ENCODE assay signal across 8 cellular contexts in genomic region chr18:21112140-21112473, GRCh38. TPM values are rescaled to one million over a fixed set of nuclear protein-coding genes. Genes with fewer than 3 reads are reported as not detected.
DNase-seq lines count a peak whose midpoint lies in the region; TF ChIP-seq lines count a peak whose summit lies in the region.

No MANE protein-coding gene starts in this region.

- no peaks in the 10 kb centered on the region for H3K9me3 Mint-ChIP-seq in activated naive CD4-positive, alpha-beta T cell treated with anti-CD3 and anti-CD28 coated beads for 36 hours

- H4K20me1 ChIP-seq in BLaER1 (peaks cover 37% of the 10 kb centered on the region), hepatocyte (ENCODE audit: insufficient read depth, poor library complexity, severe bottlenecking) (peaks cover 36% of the 10 kb centered on the region)

- peaks cover 3% of the 10 kb centered on the region for H3K36me3 Mint-ChIP-seq in activated naive CD4-positive, alpha-beta T cell treated with anti-CD3 and anti-CD28 coated beads for 36 hours (ENCODE audit: low read depth)

- CTCF ChIA-PET in activated naive CD4-positive, alpha-beta T cell treated with anti-CD3 and anti-CD28 coated beads for 36 hours (lab: Charles Lee), result interaction anchor here (1.6 kb wide), 1 partner anchor 63 kb away, joined by 5 read pairs; no protein-coding TSS in a partner anchor

- H2AFZ ChIP-seq in hepatocyte, result peak overlapping the region; percentile 64

- DNase-seq in activated naive CD4-positive, alpha-beta T cell treated with anti-CD3 and anti-CD28 coated beads for 36 hours, result peak; percentile 55
- no peak for DNase-seq in hepatocyte (ENCODE audit: low spot score)
- DNase-seq in stimulated activated CD4-positive, alpha-beta T cell treated with anti-CD3 and anti-CD28 coated beads, Interleukin-15, amount 100 ng/mL, for 24 hours, result peak; percentile 66
- no peak for DNase-seq in putamen (ENCODE audit: low spot score)
- DNase-seq in NCI-H146 (lab: John Stamatoyannopoulos, UW), result no peak
- DNase-seq in inferior parietal cortex (ENCODE audit: extremely low spot score), result no peak

- H3K4me1 ChIP-seq in BLaER1 (peaks cover 31% of the 10 kb centered on the region), HUES6 (ENCODE audit: control insufficient read depth, insufficient read depth, low read length) (peaks cover 16% of the 10 kb centered on the region), hepatocyte (ENCODE audit: insufficient read depth) (peaks cover 15% of the 10 kb centered on the region)

- H3K27me3 Mint-ChIP-seq in activated naive CD4-positive, alpha-beta T cell treated with anti-CD3 and anti-CD28 coated beads for 36 hours (ENCODE audit: low read depth), result no peaks in the 10 kb centered on the region

- TF ChIP-seq CTCF in hepatocyte (IDR thresholded peaks at IDR 0.05; ENCODE audit: poor library complexity), result no peak

- H3K4me3 ChIP-seq in BLaER1 (peak overlapping the region; percentile 87), HUES6 (ENCODE audit: low read depth, low read length) (peak overlapping the region; percentile 83), hepatocyte (peak overlapping the region; percentile 43)

- H3K36me3 ChIP-seq in BLaER1 (peaks cover 4% of the 10 kb centered on the region; the same call in 1 of the 2 replicates), HUES6 (ENCODE audit: control insufficient read depth, insufficient read depth, low read length) (no peaks in the 10 kb centered on the region), hepatocyte (replicated peaks; ENCODE audit: insufficient read depth, low read depth) (no peaks in the 10 kb centered on the region)

- no peaks in the 10 kb centered on the region for H3K9me3 ChIP-seq in BLaER1
- no peaks in the 10 kb centered on the region for H3K9me3 ChIP-seq in HUES6 (ENCODE audit: control insufficient read depth, insufficient read depth, low read depth, low read length)
- H3K9me3 ChIP-seq in hepatocyte (ENCODE audit: low read depth), result no peaks in the 10 kb centered on the region

- peak overlapping the region; percentile 82 for H3K27ac Mint-ChIP-seq in activated naive CD4-positive, alpha-beta T cell treated with anti-CD3 and anti-CD28 coated beads for 36 hours

- H3K4me1 Mint-ChIP-seq in activated naive CD4-positive, alpha-beta T cell treated with anti-CD3 and anti-CD28 coated beads for 36 hours (ENCODE audit: low read depth), result peaks cover 4% of the 10 kb centered on the region

- no peaks in the 10 kb centered on the region for H3K9me2 ChIP-seq in hepatocyte (replicated peaks; ENCODE audit: insufficient read depth)

- peak overlapping the region; percentile 82 for H3K9ac ChIP-seq in BLaER1
- peak overlapping the region; percentile 65 for H3K9ac ChIP-seq in HUES6 (ENCODE audit: low read length)

- H3K27ac ChIP-seq in BLaER1, result peak overlapping the region; percentile 77
- H3K27ac ChIP-seq in HUES6 (ENCODE audit: low read depth, low read length), result no peak overlapping the region
- H3K27ac ChIP-seq in hepatocyte, result peak overlapping the region; percentile 73

- H3K4me3 Mint-ChIP-seq in activated naive CD4-positive, alpha-beta T cell treated with anti-CD3 and anti-CD28 coated beads for 36 hours, result no peak overlapping the region

- intact Hi-C loops in activated naive CD4-positive, alpha-beta T cell treated with anti-CD3 and anti-CD28 coated beads for 36 hours (cut with micrococcal nuclease), result loop anchor here (5.0 to 10.0 kb wide), 3 partner anchors 40 to 573 kb away; no protein-coding TSS in a partner anchor

- H3K27me3 ChIP-seq in BLaER1, result no peaks in the 10 kb centered on the region
- peaks cover 12% of the 10 kb centered on the region; the same call in 1 of the 2 replicates for H3K27me3 ChIP-seq in HUES6 (ENCODE audit: control insufficient read depth, insufficient read depth, low read length)
- H3K27me3 ChIP-seq in hepatocyte, result no peaks in the 10 kb centered on the region

- peaks cover 43% of the 10 kb centered on the region for H3K79me2 ChIP-seq in hepatocyte

- under 1% methylated on average over 16 of the region's 16 CpGs for WGBS in hepatocyte (ENCODE audit: low lambda C conversion rate, missing lambda C conversion rate)

- H3K4me2 ChIP-seq in BLaER1 (peak overlapping the region; percentile 86), hepatocyte (peak overlapping the region; percentile 80)

RNA-seq across cellular contexts. Expression of gene ROCK1, which starts 0.5 kb away (rescaled TPM):
- 10 to 100 TPM; 49.8 to 51.5 TPM for total RNA-seq in activated naive CD4-positive, alpha-beta T cell treated with anti-CD3 and anti-CD28 coated beads for 36 hours
- 41.7 and 42.1 TPM in 2 replicates for total RNA-seq in hepatocyte
- 22.5 and 29.9 TPM in 2 replicates for polyA plus RNA-seq in hepatocyte

Comparison
In these comparisons a context has a peak if more than half of its experiments do, and no peak if none do; other contexts are left out.
1. DNase-seq: peak in activated naive CD4-positive, alpha-beta T cell treated with anti-CD3 and anti-CD28 coated beads for 36 hours (single experiment) and stimulated activated CD4-positive, alpha-beta T cell treated with anti-CD3 and anti-CD28 coated beads, Interleukin-15, amount 100 ng/mL, for 24 hours (single experiment); none in hepatocyte (single experiment), putamen (single experiment), NCI-H146 (single experiment) and inferior parietal cortex (single experiment).
2. Peak in every context shown above with its lines, with median percentiles within 50 percentile points of each other: H3K4me3 ChIP-seq.